Comparison of ENCODE assay signal across 8 cellular contexts in genomic region chr12:109994262-109995175, GRCh38. TPM values are rescaled to one million over a fixed set of nuclear protein-coding genes. Genes with fewer than 3 reads are reported as not detected.
DNase-seq lines count a peak whose midpoint lies in the region; ATAC-seq and TF ChIP-seq lines count a peak whose summit lies in the region.

No MANE protein-coding gene starts in this region.

- H3K4me3 ChIP-seq in GM23248: peak overlapping the region; percentile 85
- H3K4me3 ChIP-seq in endodermal cell (ENCODE audit: low read length): peak overlapping the region; percentile 91
- peak overlapping the region; percentile 80 for H3K4me3 ChIP-seq in retinal pigment epithelial cell (ENCODE audit: low read length)

- H3K79me2 ChIP-seq in GM23248 (ENCODE audit: insufficient read depth): peaks cover 75% of the 10 kb centered on the region

- no peaks in the 10 kb centered on the region for H3K27me3 Mint-ChIP-seq in endodermal cell (ENCODE audit: insufficient read depth)

- peaks cover 39% of the 10 kb centered on the region for H3K4me1 ChIP-seq in GM23248 (ENCODE audit: insufficient read depth)
- H3K4me1 ChIP-seq in endodermal cell (ENCODE audit: control insufficient read depth, insufficient read depth, low read length): no peaks in the 10 kb centered on the region

- 38 to 54% methylated on average over 8 of the region's 8 CpGs for WGBS in GM23248 (ENCODE audit: low coverage in 1 of 2, low lambda C conversion rate in 2 of 2, missing lambda C conversion rate in 2 of 2), 2 experiments
- WGBS in endodermal cell (ENCODE audit: insufficient coverage in 1 of 2, insufficient read length in 1 of 2), 2 experiments: 88 to 92% methylated on average over 5 to 8 of the region's 8 CpGs

- no peaks in the 10 kb centered on the region for H3K9me3 Mint-ChIP-seq in endodermal cell

- DNase-seq in GM23248: peak; percentile 43
- peak; percentile 70 for DNase-seq in RKO (ENCODE audit: low spot score)
- DNase-seq in endodermal cell: no peak
- DNase-seq in retinal pigment epithelial cell (ENCODE audit: low read depth): no peak
- DNase-seq in middle frontal gyrus (ENCODE audit: extremely low spot score, low spot score): no peak
- DNase-seq in ecto neural progenitor cell (ENCODE audit: low spot score): no peak

- H3K27ac ChIP-seq in GM23248 (no peak overlapping the region), endodermal cell (ENCODE audit: low read depth, low read length) (no peak overlapping the region)

- in situ Hi-C loops in GM23248 (cut with MboI): no loop called here

- H3K27me3 ChIP-seq in GM23248 (replicated peaks; ENCODE audit: insufficient read depth) (no peaks in the 10 kb centered on the region), endodermal cell (ENCODE audit: control insufficient read depth, insufficient read depth, low read length, poor library complexity, severe bottlenecking) (no peaks in the 10 kb centered on the region)

- H3K4me3 Mint-ChIP-seq in endodermal cell: peak overlapping the region; percentile 79

- TF ChIP-seq CTCF in endodermal cell (conservative IDR thresholded peaks at IDR 0.05) (no peak), retinal pigment epithelial cell (conservative IDR thresholded peaks at IDR 0.05; ENCODE audit: low read depth, low read length) (no peak)

- peak overlapping the region; percentile 99 for H3K4me2 ChIP-seq in GM23248 (ENCODE audit: unreplicated experiment)

- peaks cover 23% of the 10 kb centered on the region for H3K4me1 Mint-ChIP-seq in endodermal cell

- H3K36me3 Mint-ChIP-seq in endodermal cell (ENCODE audit: low read depth): peaks cover 15% of the 10 kb centered on the region

- ATAC-seq in GM18870 (IDR thresholded peaks at IDR 0.05; ENCODE audit: unreplicated experiment) (no peak), GM19328 (IDR thresholded peaks at IDR 0.05; ENCODE audit: unreplicated experiment) (no peak)

- H3K27ac Mint-ChIP-seq in endodermal cell: no peak overlapping the region

- no peaks in the 10 kb centered on the region for H3K9me2 ChIP-seq in GM23248 (ENCODE audit: insufficient read depth)

- H3K9me3 ChIP-seq in GM23248 (ENCODE audit: low read depth) (no peaks in the 10 kb centered on the region), endodermal cell (ENCODE audit: control insufficient read depth, low read length) (no peaks in the 10 kb centered on the region)

- H3F3A ChIP-seq in GM23248 (ENCODE audit: insufficient read depth): peaks cover 27% of the 10 kb centered on the region; the same call in 1 of the 2 replicates

- no peak overlapping the region for H2AFZ ChIP-seq in GM23248

- H3K9ac ChIP-seq in GM23248 (peak overlapping the region; percentile 81), endodermal cell (ENCODE audit: extremely low read depth, low read length, poor library complexity, severe bottlenecking) (peak overlapping the region; percentile 62)

- H4K20me1 ChIP-seq in GM23248 (ENCODE audit: insufficient read depth): no peaks in the 10 kb centered on the region

- H3K36me3 ChIP-seq in GM23248 (ENCODE audit: low read depth) (peaks cover 12% of the 10 kb centered on the region; the same call in 1 of the 2 replicates), endodermal cell (ENCODE audit: control insufficient read depth, insufficient read depth, low read length) (peaks cover 22% of the 10 kb centered on the region)

RNA-seq across cellular contexts. Expression of gene GIT2, which starts 1.6 kb away (rescaled TPM):
- total RNA-seq in GM23248 (2014; rRNA removed; shearing (Covaris generic)): 23.4 and 26.4 TPM in 2 replicates
- polyA plus RNA-seq in GM23248 (2016; fragmentation: Nextera tagmentation; extraction: Ambion mirVana): 42.1 TPM in 2 replicates
- 10 to 100 TPM; 27.0 to 27.9 TPM for total RNA-seq in endodermal cell
- 20.5 TPM for polyA plus RNA-seq in endodermal cell (2013, experiment 1 of 2)
- polyA plus RNA-seq in endodermal cell (2013, experiment 2 of 2): 20.9 TPM

RNA-seq across cellular contexts. Expression of gene ANKRD13A, which starts 4.7 kb away (rescaled TPM):
- 237 and 241 TPM in 2 replicates for total RNA-seq in GM23248 (2014; rRNA removed; shearing (Covaris generic))
- 74.8 and 77.3 TPM in 2 replicates for polyA plus RNA-seq in GM23248 (2016; fragmentation: Nextera tagmentation; extraction: Ambion mirVana)
- total RNA-seq in endodermal cell: 10 to 100 TPM; 33.2 to 44.6 TPM
- polyA plus RNA-seq in endodermal cell (2013, experiment 1 of 2): 24.0 TPM
- 23.1 TPM for polyA plus RNA-seq in endodermal cell (2013, experiment 2 of 2)

RNA-seq across cellular contexts. Expression of gene C12orf76, which starts 53.8 kb away (rescaled TPM):
- total RNA-seq in GM23248 (2014; rRNA removed; shearing (Covaris generic)): 21.2 and 29.7 TPM in 2 replicates
- polyA plus RNA-seq in GM23248 (2016; fragmentation: Nextera tagmentation; extraction: Ambion mirVana): 8.5 and 12.3 TPM in 2 replicates
- total RNA-seq in endodermal cell: 10 to 100 TPM; 19.6 to 23.5 TPM
- polyA plus RNA-seq in endodermal cell (2013, experiment 1 of 2): 26.7 TPM
- polyA plus RNA-seq in endodermal cell (2013, experiment 2 of 2): 26.4 TPM

Comparison
In these comparisons a context has a peak if more than half of its experiments do, and no peak if none do; other contexts are left out.
1. DNase-seq: peak in GM23248 (single experiment) and RKO (single experiment); none in endodermal cell (single experiment), retinal pigment epithelial cell (single experiment), middle frontal gyrus (single experiment) and ecto neural progenitor cell (single experiment).
2. Peak in every context shown above with its lines, with median percentiles within 50 percentile points of each other: H3K4me3 ChIP-seq.